11 cellular contexts compared by ENCODE assay signal in the genomic region with DNA sequence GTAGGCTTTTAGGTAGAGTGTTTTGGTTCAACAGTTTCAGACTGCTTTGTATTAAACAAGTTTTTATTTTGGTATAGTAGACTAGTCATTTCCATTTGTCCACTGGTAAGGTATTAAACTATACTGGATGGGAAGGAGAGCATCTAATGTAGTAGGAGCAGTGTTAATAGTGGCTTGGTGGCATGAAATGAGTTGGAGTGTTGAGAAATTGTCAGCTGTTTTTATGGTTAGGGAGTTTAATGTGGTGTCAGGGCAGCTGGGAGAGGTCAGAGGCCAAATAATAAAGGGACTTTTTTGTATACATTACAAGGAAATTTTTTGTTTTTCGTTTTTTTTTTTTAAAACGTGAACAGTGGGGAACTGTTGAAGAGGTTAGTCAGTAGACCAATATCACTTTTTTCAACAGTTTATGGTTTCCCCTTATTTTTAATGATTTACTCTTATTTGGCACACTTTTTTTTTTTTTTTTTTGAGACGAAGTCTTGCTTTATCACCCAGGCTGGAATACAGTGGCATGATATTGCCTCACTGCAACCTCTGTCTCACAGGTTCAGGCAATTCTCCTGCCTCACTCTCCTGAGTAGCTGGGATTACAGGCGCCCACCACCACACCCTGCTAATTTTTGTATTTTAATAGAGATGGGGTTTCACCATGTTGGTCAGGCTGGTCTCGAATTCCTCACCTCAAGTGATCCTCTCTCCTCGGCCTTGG. TPM values are rescaled to one million over a fixed set of nuclear protein-coding genes. Genes with fewer than 3 reads are reported as not detected.
DNase-seq lines count a peak whose midpoint lies in the region; ATAC-seq, FAIRE-seq and TF ChIP-seq lines count a peak whose summit lies in the region.
"Had no signal": no experiment of that assay in that cellular context is flagged by ENCODE, and none has a peak within 500 bp of the region (broad histone marks: within the 10 kb centered on the region; RNA-seq: fewer than 3 reads in every experiment).

No MANE protein-coding gene starts in this region.

- no peak for DNase-seq in activated T-helper 1 cell treated with anti-CD3 and anti-CD28 coated beads, Interleukin-12 subunit alpha, Interleukin-12 subunit beta, Interleukin-2, Interleukin-4 antibody, amounts not matched to agents 30 ng/mL and 10 ng/mL and 1 ng/mL, durations not matched to agents 14 hours and 24 hours and 36 hours (ENCODE audit: low spot score)
- DNase-seq in naive B cell (no peak), putamen (ENCODE audit: low spot score) (no peak), urothelium cell line (ENCODE audit: low spot score) (no peak), germinal center (ENCODE audit: low spot score) (no peak), WERI-Rb-1 (no peak)
- DNase-seq: NCI-H1092, NCI-H526 had no signal

- H3K4me1 Mint-ChIP-seq in activated T-helper 1 cell treated with anti-CD3 and anti-CD28 coated beads, Interleukin-12 subunit alpha, Interleukin-12 subunit beta, Interleukin-2, Interleukin-4 antibody, amounts not matched to agents 30 ng/mL and 10 ng/mL and 1 ng/mL, durations not matched to agents 14 hours and 24 hours and 36 hours (ENCODE audit: low read depth), result peaks cover 57% of the 10 kb centered on the region
- H3K4me1 Mint-ChIP-seq in naive B cell, result peaks cover 24 to 64% (median 38%) of the 10 kb centered on the region in 3 donors

- peak; percentile 47 for ATAC-seq in GM18502 (IDR thresholded peaks at IDR 0.05; ENCODE audit: poor library complexity, unreplicated experiment)
- ATAC-seq in GM21529 (IDR thresholded peaks at IDR 0.05; ENCODE audit: unreplicated experiment), result peak; percentile 46
- ATAC-seq in naive B cell (ENCODE audit: low read depth in 2 of 2), result no peak

- TF ChIP-seq CTCF in WERI-Rb-1 (IDR thresholded peaks at IDR 0.05; ENCODE audit: low read depth, low read length), result no peak

- H3K4me3 ChIP-seq in WERI-Rb-1 (ENCODE audit: low read depth, low read length), result no peak overlapping the region

- H3K9me3 ChIP-seq in WERI-Rb-1 (ENCODE audit: severe bottlenecking), result no peaks in the 10 kb centered on the region

- H3K36me3 Mint-ChIP-seq in activated T-helper 1 cell treated with anti-CD3 and anti-CD28 coated beads, Interleukin-12 subunit alpha, Interleukin-12 subunit beta, Interleukin-2, Interleukin-4 antibody, amounts not matched to agents 30 ng/mL and 10 ng/mL and 1 ng/mL, durations not matched to agents 14 hours and 24 hours and 36 hours (ENCODE audit: low read depth), result peaks cover 37% of the 10 kb centered on the region
- peaks cover 7 to 8% of the 10 kb centered on the region in 2 donors for H3K36me3 Mint-ChIP-seq in naive B cell

- FAIRE-seq in urothelium cell line (lab: Jason Lieb, UNC), result no peak
- FAIRE-seq: H1 had no signal

- peak overlapping the region; percentile 73 for H3K27ac Mint-ChIP-seq in activated T-helper 1 cell treated with anti-CD3 and anti-CD28 coated beads, Interleukin-12 subunit alpha, Interleukin-12 subunit beta, Interleukin-2, Interleukin-4 antibody, amounts not matched to agents 30 ng/mL and 10 ng/mL and 1 ng/mL, durations not matched to agents 14 hours and 24 hours and 36 hours
- peak overlapping the region in 5 of 6 donors; percentile 27 to 96 (median 78) for H3K27ac Mint-ChIP-seq in naive B cell

- no peak overlapping the region for H3K27ac ChIP-seq in WERI-Rb-1

- no peaks in the 10 kb centered on the region for H3K27me3 Mint-ChIP-seq in activated T-helper 1 cell treated with anti-CD3 and anti-CD28 coated beads, Interleukin-12 subunit alpha, Interleukin-12 subunit beta, Interleukin-2, Interleukin-4 antibody, amounts not matched to agents 30 ng/mL and 10 ng/mL and 1 ng/mL, durations not matched to agents 14 hours and 24 hours and 36 hours (ENCODE audit: insufficient read depth)
- H3K27me3 Mint-ChIP-seq in naive B cell, result no peaks in the 10 kb centered on the region

- H3K9me3 Mint-ChIP-seq in activated T-helper 1 cell treated with anti-CD3 and anti-CD28 coated beads, Interleukin-12 subunit alpha, Interleukin-12 subunit beta, Interleukin-2, Interleukin-4 antibody, amounts not matched to agents 30 ng/mL and 10 ng/mL and 1 ng/mL, durations not matched to agents 14 hours and 24 hours and 36 hours, result no peaks in the 10 kb centered on the region
- H3K9me3 Mint-ChIP-seq in naive B cell, result peaks cover 0 to 4% (median 2%) of the 10 kb centered on the region in 7 donors

- intact Hi-C loops in activated T-helper 1 cell treated with anti-CD3 and anti-CD28 coated beads, Interleukin-12 subunit alpha, Interleukin-12 subunit beta, Interleukin-2, Interleukin-4 antibody, amounts not matched to agents 30 ng/mL and 10 ng/mL and 1 ng/mL, durations not matched to agents 14 hours and 24 hours and 36 hours (cut with micrococcal nuclease), result loop anchor here (1.0 kb wide), 2 partner anchors 12 to 16 kb away; no protein-coding TSS in a partner anchor

- H3K36me3 ChIP-seq in WERI-Rb-1, result no peaks in the 10 kb centered on the region; the same call in none of the 2 replicates

- H3K27me3 ChIP-seq in WERI-Rb-1 (ENCODE audit: insufficient read depth, low read depth, severe bottlenecking), result no peaks in the 10 kb centered on the region

- peak overlapping the region; percentile 27 for H3K4me3 Mint-ChIP-seq in activated T-helper 1 cell treated with anti-CD3 and anti-CD28 coated beads, Interleukin-12 subunit alpha, Interleukin-12 subunit beta, Interleukin-2, Interleukin-4 antibody, amounts not matched to agents 30 ng/mL and 10 ng/mL and 1 ng/mL, durations not matched to agents 14 hours and 24 hours and 36 hours
- peak overlapping the region in 7 of 8 donors; percentile 1 to 69 (median 48) for H3K4me3 Mint-ChIP-seq in naive B cell

RNA-seq across cellular contexts. Expression of a gene that starts 21.2 kb away (rescaled TPM):
- 440 and 451 TPM in 2 replicates for total RNA-seq in activated T-helper 1 cell treated with anti-CD3 and anti-CD28 coated beads, Interleukin-12 subunit alpha, Interleukin-12 subunit beta, Interleukin-2, Interleukin-4 antibody, amounts not matched to agents 30 ng/mL and 10 ng/mL and 1 ng/mL, durations not matched to agents 14 hours and 24 hours and 36 hours
- 100 to 1,000 TPM; 434 to 548 (median 492) TPM for polyA plus RNA-seq in naive B cell (ENCODE audit: low read depth in 6 of 6)

Comparison
In these comparisons a context has a peak if more than half of its experiments do, and no peak if none do; other contexts are left out.
1. ATAC-seq: peak in GM18502 (single experiment) and GM21529 (single experiment); none in naive B cell (0 of 2).